8 cellular contexts compared by ENCODE assay signal in the genomic region with DNA sequence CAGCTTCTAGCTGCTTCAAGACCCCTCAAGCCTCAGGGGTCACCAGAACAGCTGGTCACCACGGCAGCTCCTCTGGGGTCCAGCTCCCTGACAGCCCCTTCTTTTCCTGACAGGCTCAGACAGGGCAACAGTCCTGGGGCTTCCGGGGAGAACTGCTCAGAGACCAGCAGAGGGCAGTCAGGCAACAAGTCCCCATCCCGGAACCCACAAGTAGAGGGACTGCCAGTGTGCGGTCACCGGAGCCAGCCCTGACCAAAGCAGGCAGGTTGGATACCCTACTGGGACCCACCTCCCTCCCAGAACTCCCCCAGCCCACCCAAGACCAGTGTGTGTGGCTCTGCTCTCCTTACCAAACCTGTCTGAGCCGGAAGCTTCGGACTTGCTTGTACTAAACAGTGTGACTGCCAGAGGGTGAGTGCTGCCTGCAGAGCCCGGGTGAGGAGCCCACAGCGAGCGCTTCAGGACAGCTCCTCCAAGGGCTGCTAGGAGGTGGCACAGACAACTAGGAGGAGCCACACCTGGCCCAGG. TPM values are rescaled to one million over a fixed set of nuclear protein-coding genes. Genes with fewer than 3 reads are reported as not detected.
A peak's percentile ranks its signal among the peaks of the same experiment; 100 is the strongest.
DNase-seq lines count a peak whose midpoint lies in the region; ATAC-seq, FAIRE-seq and TF ChIP-seq lines count a peak whose summit lies in the region.

No MANE protein-coding gene starts in this region.

- H3K27ac ChIP-seq in MM.1S (ENCODE audit: low read length), result no peak overlapping the region
- H3K27ac ChIP-seq in SJSA1, result no peak overlapping the region
- no peak overlapping the region for H3K27ac ChIP-seq in tibial artery

- no peak overlapping the region for H3K27ac Mint-ChIP-seq in osteocyte (ENCODE audit: unreplicated experiment)

- H3K9me3 ChIP-seq in MM.1S (replicated peaks; ENCODE audit: insufficient read depth, low read length) (no peaks in the 10 kb centered on the region), SJSA1 (replicated peaks) (no peaks in the 10 kb centered on the region), tibial artery (no peaks in the 10 kb centered on the region)

- H3K79me2 ChIP-seq in MM.1S (ENCODE audit: low read length), result no peaks in the 10 kb centered on the region

- H3K4me3 Mint-ChIP-seq in osteocyte (ENCODE audit: unreplicated experiment), result no peak overlapping the region

- no peaks in the 10 kb centered on the region for H4K20me1 ChIP-seq in MM.1S (ENCODE audit: insufficient read depth, low read length)

- peak; percentile 61 for ATAC-seq in GM21423 (IDR thresholded peaks at IDR 0.05; ENCODE audit: unreplicated experiment)

- H3K4me1 ChIP-seq in MM.1S (ENCODE audit: low read length) (no peaks in the 10 kb centered on the region), SJSA1 (replicated peaks) (no peaks in the 10 kb centered on the region), tibial artery (peaks cover 0 to 7% (median 3%) of the 10 kb centered on the region in 4 donors)

- H3K9me2 ChIP-seq in MM.1S (replicated peaks; ENCODE audit: insufficient read depth, low read length), result no peaks in the 10 kb centered on the region

- no peaks in the 10 kb centered on the region for H3K36me3 ChIP-seq in MM.1S (replicated peaks; ENCODE audit: insufficient read depth, low read length)
- H3K36me3 ChIP-seq in SJSA1, result no peaks in the 10 kb centered on the region
- no peaks in the 10 kb centered on the region for H3K36me3 ChIP-seq in tibial artery

- peak overlapping the region; percentile 40; the same call in 1 of the 2 replicates for H3K4me2 ChIP-seq in MM.1S (ENCODE audit: low read depth, low read length)

- H3F3A ChIP-seq in MM.1S (ENCODE audit: insufficient read depth, low read length), result no peaks in the 10 kb centered on the region

- H3K4me1 Mint-ChIP-seq in osteocyte (ENCODE audit: unreplicated experiment), result no peaks in the 10 kb centered on the region

- peaks cover 48% of the 10 kb centered on the region for H3K27me3 ChIP-seq in MM.1S (replicated peaks; ENCODE audit: insufficient read depth, low read length)
- peaks cover 7% of the 10 kb centered on the region; the same call in 1 of the 2 replicates for H3K27me3 ChIP-seq in SJSA1 (replicated peaks)
- peaks cover 0 to 20% of the 10 kb centered on the region in 2 donors for H3K27me3 ChIP-seq in tibial artery

- TF ChIP-seq CTCF in MM.1S (IDR thresholded peaks at IDR 0.05; ENCODE audit: low read length), result peak; percentile 80
- TF ChIP-seq CTCF in osteocyte (IDR thresholded peaks at IDR 0.05), result peak; percentile 86
- TF ChIP-seq CTCF in tibial artery (IDR thresholded peaks at IDR 0.05), result peak; percentile 75 to 79

- intact Hi-C loops in tibial artery (cut with DNase I; ENCODE audit: low total_unique reads), result loop anchor here (5.0 to 10.0 kb wide), 2 partner anchors 236 to 324 kb away; no protein-coding TSS in a partner anchor

- no peaks in the 10 kb centered on the region for H3K9me3 Mint-ChIP-seq in osteocyte (ENCODE audit: unreplicated experiment)

- DNase-seq in COLO829 (ENCODE audit: low spot score) (peak; percentile 87), MM.1S (peak; percentile 71), SJSA1 (ENCODE audit: low read depth in 1 of 2, low spot score in 2 of 2) (peak; percentile 56 to 78), frontal cortex (ENCODE audit: low spot score in 2 of 2) (peak; percentile 71 to 86), osteocyte (ENCODE audit: extremely low spot score, unreplicated experiment) (peak; percentile 91), tibial artery (peak; percentile 65 to 83)
- peak; percentile 33 for DNase-seq in activated gamma-delta T cell treated with anti-CD3 and anti-CD28 coated beads, Interleukin-2, amount 50 U/mL, for 16 hours (ENCODE audit: low read depth)

- peak overlapping the region; percentile 71 for H2AFZ ChIP-seq in MM.1S (ENCODE audit: low read length)

- peak overlapping the region; percentile 14; the same call in 1 of the 2 replicates for H3K4me3 ChIP-seq in MM.1S (ENCODE audit: low read length)
- H3K4me3 ChIP-seq in SJSA1, result no peak overlapping the region
- H3K4me3 ChIP-seq in tibial artery, result peak overlapping the region in 1 of 2 donors; percentile 33

- no peaks in the 10 kb centered on the region for H3K36me3 Mint-ChIP-seq in osteocyte (ENCODE audit: unreplicated experiment)

- no peaks in the 10 kb centered on the region for H3K27me3 Mint-ChIP-seq in osteocyte (ENCODE audit: unreplicated experiment)

- no peak overlapping the region; the same call in 1 of the 2 replicates for H3K9ac ChIP-seq in MM.1S (ENCODE audit: low read length)

- FAIRE-seq in frontal cortex (lab: Jason Lieb, UNC), result no peak

RNA-seq across cellular contexts. Expression of a gene that starts 40.3 kb away (rescaled TPM):
- 51.3 and 111 TPM in 2 replicates for total RNA-seq in SJSA1 (2014; rRNA removed; shearing (Covaris generic))
- total RNA-seq in frontal cortex (53.0 TPM), osteocyte (89.5 and 106 TPM in 2 replicates)

RNA-seq across cellular contexts. Expression of a gene that starts 51.8 kb away (rescaled TPM):
- 0.13 and 1.6 TPM in 2 replicates for total RNA-seq in SJSA1 (2014; rRNA removed; shearing (Covaris generic))
- total RNA-seq in frontal cortex, result 6.5 TPM
- not detected in 2 replicates for total RNA-seq in osteocyte

Comparison
In these comparisons a context has a peak if more than half of its experiments do, and no peak if none do; other contexts are left out.
1. DNase-seq: peak in every context shown above with its lines; median percentile 91 in osteocyte; 87 in COLO829; 78 in frontal cortex; 74 in tibial artery; 71 in MM.1S; 67 in SJSA1; 33 in activated gamma-delta T cell treated with anti-CD3 and anti-CD28 coated beads, Interleukin-2, amount 50 U/mL, for 16 hours.